24 cellular contexts compared by ENCODE assay signal in the genomic region with DNA sequence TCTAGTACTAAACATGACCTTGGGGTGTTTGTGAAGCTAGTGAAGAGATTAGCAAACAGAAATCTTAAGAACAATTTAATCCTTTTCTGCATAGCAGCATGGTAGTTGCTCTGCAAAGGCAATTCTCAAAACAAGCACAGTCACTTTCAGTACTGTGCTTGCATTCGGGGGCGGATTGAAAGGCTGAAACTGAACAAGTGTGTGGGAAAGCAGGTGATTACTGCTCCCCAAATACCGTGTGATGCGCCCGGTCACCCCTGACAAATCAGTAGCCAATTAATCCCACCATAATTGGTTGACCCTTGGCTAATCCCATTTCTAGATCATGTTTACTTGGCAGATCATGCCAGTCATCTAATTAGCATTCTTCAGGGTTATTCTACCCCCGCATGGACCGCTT.
DNase-seq lines count a peak whose midpoint lies in the region; ATAC-seq and TF ChIP-seq lines count a peak whose summit lies in the region.
"Had no signal": no experiment of that assay in that cellular context is flagged by ENCODE, and none has a peak within 500 bp of the region (broad histone marks: within the 10 kb centered on the region; RNA-seq: fewer than 3 reads in every experiment).

No MANE protein-coding gene starts in this region.

- no peaks in the 10 kb centered on the region for H3K9me3 ChIP-seq in prostate gland
- H3K9me3 ChIP-seq: Caco-2, pancreas, right lobe of liver, SJCRH30, upper lobe of left lung had no signal

- H3K9me3 Mint-ChIP-seq in GM23338 (peaks cover 15% of the 10 kb centered on the region), mesothelial cell of epicardium (peaks cover 14% of the 10 kb centered on the region)

- H3K27me3 ChIP-seq in GM23338 (ENCODE audit: insufficient read depth): no peaks in the 10 kb centered on the region
- no peaks in the 10 kb centered on the region for H3K27me3 ChIP-seq in prostate gland (replicated peaks; ENCODE audit: insufficient read depth)
- H3K27me3 ChIP-seq: pancreas, right lobe of liver, SJCRH30, upper lobe of left lung had no signal

- ATAC-seq in GM18511 (IDR thresholded peaks at IDR 0.05; ENCODE audit: unreplicated experiment): peak; percentile 48
- no peak for ATAC-seq in GM23338
- peak; percentile 67 for ATAC-seq in HG03442 (IDR thresholded peaks at IDR 0.05; ENCODE audit: unreplicated experiment)
- ATAC-seq: activated CD8-positive, alpha-beta memory T cell treated with anti-CD3 and anti-CD28 coated beads, Interleukin-2, amount 10 ng/mL, durations not matched to agents 7 days and 5 days; activated T-cell treated with anti-CD3 and anti-CD28 coated beads, Interleukin-2, amount 50 U/mL, for 72 hours; pancreas had no signal

- H3K4me3 Mint-ChIP-seq in GM23338 (no peak overlapping the region), mesothelial cell of epicardium (no peak overlapping the region)
- H3K4me3 Mint-ChIP-seq: activated CD8-positive, alpha-beta memory T cell treated with anti-CD3 and anti-CD28 coated beads, Interleukin-2, amount 10 ng/mL, durations not matched to agents 7 days and 5 days; activated T-cell treated with anti-CD3 and anti-CD28 coated beads, Interleukin-2, amount 50 U/mL, for 72 hours had no signal

- H3K4me2 ChIP-seq in GM23338: no peak overlapping the region

- no peaks in the 10 kb centered on the region for H4K20me1 ChIP-seq in GM23338 (replicated peaks; ENCODE audit: insufficient read depth)

- TF ChIP-seq CTCF in GM23338 (conservative IDR thresholded peaks at IDR 0.05; ENCODE audit: low read depth in 2 of 2): no peak
- no peak for TF ChIP-seq CTCF in prostate gland (IDR thresholded peaks at IDR 0.05)
- TF ChIP-seq CTCF in mesothelial cell of epicardium (IDR thresholded peaks at IDR 0.05; ENCODE audit: unreplicated experiment): no peak

- 0 out of 2 replicates have a peak, but pooled peaks cover 3% of the 10 kb centered on the region for H3K9me2 ChIP-seq in GM23338 (ENCODE audit: insufficient read depth)

- H3K4me1 ChIP-seq in GM23338 (ENCODE audit: insufficient read depth) (no peaks in the 10 kb centered on the region), prostate gland (replicated peaks) (no peaks in the 10 kb centered on the region)
- H3K4me1 ChIP-seq: Caco-2, pancreas, SJCRH30 had no signal

- H3K27me3 Mint-ChIP-seq in GM23338 (ENCODE audit: insufficient read depth, low read depth, poor library complexity) (peaks cover 2% of the 10 kb centered on the region), mesothelial cell of epicardium (ENCODE audit: low read depth) (no peaks in the 10 kb centered on the region)

- 86% methylated on average over 7 of the region's 7 CpGs for WGBS in prostate gland

- DNase-seq in GM23338 (ENCODE audit: low spot score): no peak
- DNase-seq in caudate nucleus (lab: John Stamatoyannopoulos, UW): peak in 3 of 61 donors; percentile 13 to 32 (median 23)
- no peak for DNase-seq in prostate gland (ENCODE audit: low spot score)
- no peak for DNase-seq in COR-L47 (lab: John Stamatoyannopoulos, UW)
- no peak for DNase-seq in mesothelial cell of epicardium (ENCODE audit: low spot score in 2 of 2, unreplicated experiment in 2 of 2)
- DNase-seq: activated CD4-positive, alpha-beta T cell treated with anti-CD3 and anti-CD28 coated beads, Interleukin-2, amount 50 U/mL, for 1 hour; activated CD8-positive, alpha-beta memory T cell treated with anti-CD3 and anti-CD28 coated beads, Interleukin-2, amount 10 ng/mL, durations not matched to agents 7 days and 5 days; activated naive CD4-positive, alpha-beta T cell; activated T-cell treated with anti-CD3 and anti-CD28 coated beads, Interleukin-2, amount 50 U/mL, for 72 hours; C1 segment of cervical spinal cord; Caco-2; cerebellar nuclear complex; DND-41; mammary epithelial cell; NCI-H1694; pancreas; right lobe of liver; SJCRH30; stimulated activated CD4-positive, alpha-beta T cell treated with anti-CD3 and anti-CD28 coated beads, Interleukin-4, amount 100 ng/mL, for 1 hour; substantia nigra; T1000; upper lobe of left lung had no signal

- H3K4me3 ChIP-seq in GM23338 (no peak overlapping the region), prostate gland (no peak overlapping the region)
- H3K4me3 ChIP-seq: pancreas, right lobe of liver, SJCRH30, upper lobe of left lung had no signal

- H3K36me3 Mint-ChIP-seq in GM23338 (ENCODE audit: low read depth) (peaks cover 13% of the 10 kb centered on the region), mesothelial cell of epicardium (no peaks in the 10 kb centered on the region)

- H2AFZ ChIP-seq in GM23338: peak overlapping the region; percentile 32; the same call in 1 of the 2 replicates

- H3F3A ChIP-seq in GM23338 (replicated peaks; ENCODE audit: low read depth): no peaks in the 10 kb centered on the region

- H3K27ac ChIP-seq in GM23338 (ENCODE audit: low read depth): no peak overlapping the region
- H3K27ac ChIP-seq in caudate nucleus (ENCODE audit: low read depth, low read length): peak overlapping the region; percentile 74
- no peak overlapping the region for H3K27ac ChIP-seq in prostate gland
- H3K27ac ChIP-seq: pancreas, SJCRH30, upper lobe of left lung had no signal

- H3K27ac Mint-ChIP-seq in GM23338: no peak overlapping the region
- no peak overlapping the region for H3K27ac Mint-ChIP-seq in mesothelial cell of epicardium
- H3K27ac Mint-ChIP-seq: activated CD8-positive, alpha-beta memory T cell treated with anti-CD3 and anti-CD28 coated beads, Interleukin-2, amount 10 ng/mL, durations not matched to agents 7 days and 5 days; activated T-cell treated with anti-CD3 and anti-CD28 coated beads, Interleukin-2, amount 50 U/mL, for 72 hours had no signal

- intact Hi-C loops in prostate gland (cut with DNase I): no loop called here

- H3K79me2 ChIP-seq in GM23338 (replicated peaks; ENCODE audit: insufficient read depth): no peaks in the 10 kb centered on the region

- peaks cover 8% of the 10 kb centered on the region; the same call in 1 of the 3 replicates for H3K4me1 Mint-ChIP-seq in GM23338
- H3K4me1 Mint-ChIP-seq in mesothelial cell of epicardium: peaks cover 3% of the 10 kb centered on the region

- TF ChIP-seq POLR2A in prostate gland (IDR thresholded peaks at IDR 0.05): no peak

- H3K36me3 ChIP-seq in GM23338 (ENCODE audit: insufficient read depth) (peaks cover 4% of the 10 kb centered on the region; the same call in 1 of the 2 replicates), prostate gland (no peaks in the 10 kb centered on the region)
- H3K36me3 ChIP-seq: pancreas, right lobe of liver, SJCRH30, upper lobe of left lung had no signal

TF ChIP-seq in GM23338, 12 proteins besides CTCF, POLR2A, EP300 and RAD21:
- TF ChIP-seq CREB1 (CRISPR knock-in tag; IDR thresholded peaks at IDR 0.05; ENCODE audit: low read depth): no peak
